Comparison of ENCODE assay signal across 8 cellular contexts in genomic region chr7:6271694-6272371, GRCh38. TPM values are rescaled to one million over a fixed set of nuclear protein-coding genes. Genes with fewer than 3 reads are reported as not detected.
DNase-seq lines count a peak whose midpoint lies in the region; ATAC-seq and TF ChIP-seq lines count a peak whose summit lies in the region.

No MANE protein-coding gene starts in this region.

- intact Hi-C loops in thyroid gland (cut with DNase I) = loop anchor here (10.0 kb wide), 1 partner anchor 97 kb away; no protein-coding TSS in a partner anchor

- ATAC-seq in HG02798 (IDR thresholded peaks at IDR 0.05; ENCODE audit: poor library complexity, unreplicated experiment) = peak; percentile 8
- no peak for ATAC-seq in HG02840 (IDR thresholded peaks at IDR 0.05; ENCODE audit: low FRiP score, unreplicated experiment)

- peak overlapping the region; percentile 86 for H3K4me3 ChIP-seq in effector memory CD4-positive, alpha-beta T cell (ENCODE audit: insufficient read depth, low read depth, low read length, poor library complexity, severe bottlenecking)
- H3K4me3 ChIP-seq in mononuclear cell (ENCODE audit: low read length) (peak overlapping the region; percentile 54), thyroid gland (replicated peaks in 1 of 3) (peak overlapping the region; percentile 12 to 93 (median 61))

- 1% methylated on average over 30 of the region's 64 CpGs for WGBS in thyroid gland, 2 donors

- CTCF ChIA-PET in GM10248 (lab: Yijun Ruan, JAX) = interaction anchor here (1.0 to 4.3 kb wide), 6 partner anchors 10 to 35 kb away, joined by 3 to 28 read pairs (median 6); no protein-coding TSS in a partner anchor

- no peaks in the 10 kb centered on the region for H3K36me3 ChIP-seq in effector memory CD4-positive, alpha-beta T cell (ENCODE audit: control insufficient read depth, insufficient read depth, low read length)
- H3K36me3 ChIP-seq in thyroid gland = no peaks in the 10 kb centered on the region

- H3K9me3 ChIP-seq in effector memory CD4-positive, alpha-beta T cell (ENCODE audit: control insufficient read depth, low read length) = no peaks in the 10 kb centered on the region
- H3K9me3 ChIP-seq in mononuclear cell (ENCODE audit: low read depth, low read length) (no peaks in the 10 kb centered on the region), thyroid gland (no peaks in the 10 kb centered on the region)

- DNase-seq in GM10248 (ENCODE audit: extremely low spot score) (peak; percentile 40), thyroid gland (peak; percentile 53 to 56), OCI-M2 (lab: John Stamatoyannopoulos, UW; ENCODE audit: unreplicated experiment) (no peak)
- DNase-seq in effector memory CD4-positive, alpha-beta T cell = peak in 1 of 3 donors; percentile 12

- no peaks in the 10 kb centered on the region for H3K27me3 ChIP-seq in effector memory CD4-positive, alpha-beta T cell (replicated peaks; ENCODE audit: control insufficient read depth, insufficient read depth, low read length, poor library complexity, severe bottlenecking)
- H3K27me3 ChIP-seq in mononuclear cell (ENCODE audit: insufficient read depth, low read length) (peaks cover 17% of the 10 kb centered on the region), thyroid gland (no peaks in the 10 kb centered on the region)

- no peak for TF ChIP-seq CTCF in GM10248 (IDR thresholded peaks at IDR 0.05; ENCODE audit: control extremely low read depth, extremely low read depth, low read depth, missing control alignments)
- TF ChIP-seq CTCF in VCaP (conservative IDR thresholded peaks at IDR 0.05) = no peak
- TF ChIP-seq CTCF in thyroid gland (IDR thresholded peaks at IDR 0.05) = no peak

- H3K27ac ChIP-seq in VCaP = peak overlapping the region; percentile 98
- H3K27ac ChIP-seq in effector memory CD4-positive, alpha-beta T cell (ENCODE audit: insufficient read depth, low read length, poor library complexity, severe bottlenecking) = peak overlapping the region; percentile 42
- peak overlapping the region; percentile 14 to 78 (median 64) for H3K27ac ChIP-seq in thyroid gland

- TF ChIP-seq POLR2A in thyroid gland (IDR thresholded peaks at IDR 0.05) = no peak

- POLR2A ChIA-PET in GM10248 (lab: Yijun Ruan, JAX) = interaction anchor here (0.5 to 0.6 kb wide), 2 partner anchors 78 to 107 kb away, joined by 4 to 5 read pairs; no protein-coding TSS in a partner anchor

- H3K4me1 ChIP-seq in effector memory CD4-positive, alpha-beta T cell (ENCODE audit: control insufficient read depth, insufficient read depth, low read length, poor library complexity, severe bottlenecking) = peaks cover 19% of the 10 kb centered on the region
- H3K4me1 ChIP-seq in mononuclear cell (ENCODE audit: insufficient read depth, low read length) (peaks cover 21% of the 10 kb centered on the region), thyroid gland (peaks cover 5 to 18% of the 10 kb centered on the region in 2 donors)

RNA-seq across cellular contexts. Expression of gene CYTH3, which starts 0.6 kb away (rescaled TPM):
- 8.3 TPM for total RNA-seq in mononuclear cell
- total RNA-seq in thyroid gland = 10 to 100 TPM; 41.0 to 75.5 (median 56.7) TPM

Comparison
In these comparisons a context has a peak if more than half of its experiments do, and no peak if none do; other contexts are left out.
1. H3K27ac ChIP-seq: peak in every context shown above with its lines; median percentile 98 in VCaP; 64 in thyroid gland; 42 in effector memory CD4-positive, alpha-beta T cell.